9 cellular contexts compared by ENCODE assay signal in the genomic region with DNA sequence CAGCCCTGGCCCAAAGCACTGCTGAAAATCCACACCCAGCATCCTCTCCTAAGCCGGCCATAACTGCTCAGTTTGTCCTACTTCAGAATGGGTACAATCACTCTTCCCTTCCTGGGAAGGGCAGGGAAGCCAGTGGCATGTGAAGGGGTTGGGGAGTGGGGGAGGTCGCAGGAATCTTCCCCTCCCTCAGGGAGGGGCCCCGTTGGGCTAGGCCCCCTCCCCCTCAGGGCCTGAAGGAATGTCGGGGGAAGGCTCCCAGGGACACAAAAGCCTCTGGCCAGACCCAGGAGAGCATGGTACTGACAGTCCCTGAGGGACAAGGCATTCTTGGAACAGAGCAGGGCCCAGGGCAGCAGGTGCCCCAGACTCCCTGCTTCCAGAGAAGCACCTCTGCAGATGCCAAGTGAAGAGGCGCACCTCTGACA. TPM values are rescaled to one million over a fixed set of nuclear protein-coding genes. Genes with fewer than 3 reads are reported as not detected.
A peak's percentile ranks its signal among the peaks of the same experiment; 100 is the strongest.
DNase-seq lines count a peak whose midpoint lies in the region; ATAC-seq and TF ChIP-seq lines count a peak whose summit lies in the region.
"Had no signal": no experiment of that assay in that cellular context is flagged by ENCODE, and none has a peak within 500 bp of the region (broad histone marks: within the 10 kb centered on the region; RNA-seq: fewer than 3 reads in every experiment).

No MANE protein-coding gene starts in this region.

- no peak overlapping the region for H2AFZ ChIP-seq in SU-DHL-6 (ENCODE audit: low read depth, low read length, severe bottlenecking)

- intact Hi-C loops in sciatic nerve (cut with DNase I) = loop anchor here (5.0 kb wide), 1 partner anchor 569 kb away; no protein-coding TSS in a partner anchor

- no peaks in the 10 kb centered on the region for H4K20me1 ChIP-seq in SU-DHL-6 (ENCODE audit: low read depth, low read length)

- no peaks in the 10 kb centered on the region for H3K9me2 ChIP-seq in SU-DHL-6 (replicated peaks; ENCODE audit: insufficient read depth, low read length)

- H3K9ac ChIP-seq in SU-DHL-6 (ENCODE audit: low read length) = peak overlapping the region; percentile 94

- peak overlapping the region; percentile 86 for H3K4me2 ChIP-seq in SU-DHL-6 (ENCODE audit: low read depth, low read length, poor library complexity, severe bottlenecking)

- peaks cover 5% of the 10 kb centered on the region; the same call in 1 of the 2 replicates for H3K36me3 ChIP-seq in SU-DHL-6 (ENCODE audit: low read length)

- peak overlapping the region; percentile 70 for H3K4me3 ChIP-seq in GM12865 (ENCODE audit: low read depth, low read length)
- H3K4me3 ChIP-seq in SU-DHL-6 (ENCODE audit: insufficient read depth, low read length, poor library complexity, severe bottlenecking) = peak overlapping the region; percentile 98
- H3K4me3 ChIP-seq in fibroblast of villous mesenchyme (ENCODE audit: low read depth, low read length) = peak overlapping the region; percentile 75

- TF ChIP-seq CTCF in GM12865 (IDR thresholded peaks at IDR 0.05; ENCODE audit: insufficient read depth, low read depth, low read length, missing control alignments) (no peak), SU-DHL-6 (IDR thresholded peaks at IDR 0.05; ENCODE audit: insufficient read depth, low read length, poor library complexity, severe bottlenecking) (no peak), fibroblast of villous mesenchyme (IDR thresholded peaks at IDR 0.05; ENCODE audit: insufficient read depth, low read depth, low read length) (no peak)

- no peaks in the 10 kb centered on the region for H3K9me3 ChIP-seq in SU-DHL-6 (ENCODE audit: insufficient read depth, low read length)

- H3K27ac ChIP-seq in SU-DHL-6 (ENCODE audit: low read depth, low read length) = peak overlapping the region; percentile 84

- peaks cover 28% of the 10 kb centered on the region for H3F3A ChIP-seq in SU-DHL-6 (ENCODE audit: insufficient read depth)

- ATAC-seq in sciatic nerve = peak; percentile 1

- no peak for DNase-seq in GM12865 (ENCODE audit: low read depth)
- no peak for DNase-seq in fibroblast of villous mesenchyme (ENCODE audit: low read depth)
- DNase-seq in sciatic nerve (ENCODE audit: low spot score) = no peak
- no peak for DNase-seq in GM19240 (ENCODE audit: insufficient read length, low spot score)
- no peak for DNase-seq in pons (ENCODE audit: low spot score)
- no peak for DNase-seq in NCI-H2196 (lab: John Stamatoyannopoulos, UW; ENCODE audit: unreplicated experiment)
- no peak for DNase-seq in NCI-H146 (lab: John Stamatoyannopoulos, UW)

- H3K27me3 ChIP-seq in SU-DHL-6 (ENCODE audit: low read length) = no peaks in the 10 kb centered on the region

- peaks cover 28% of the 10 kb centered on the region for H3K79me2 ChIP-seq in SU-DHL-6 (ENCODE audit: insufficient read depth, low read length)

RNA-seq across cellular contexts. Expression of a gene that starts 1.2 kb away (rescaled TPM):
- total RNA-seq in fibroblast of villous mesenchyme (43.2 and 51.0 TPM in 2 replicates), sciatic nerve (72.4 TPM)

RNA-seq across cellular contexts. Expression of a gene that starts 7.8 kb away (rescaled TPM):
- total RNA-seq in fibroblast of villous mesenchyme (34.8 and 51.8 TPM in 2 replicates), sciatic nerve (1.9 TPM)

RNA-seq across cellular contexts. Expression of a gene that starts 23.0 kb away (rescaled TPM):
- total RNA-seq in fibroblast of villous mesenchyme (69.3 and 79.5 TPM in 2 replicates), sciatic nerve (30.8 TPM)

RNA-seq across cellular contexts. Expression of a gene that starts 23.1 kb away (rescaled TPM):
- total RNA-seq in fibroblast of villous mesenchyme (35.4 and 38.7 TPM in 2 replicates), sciatic nerve (86.6 TPM)

RNA-seq across cellular contexts. Expression of a gene that starts 29.0 kb away (rescaled TPM):
- total RNA-seq in fibroblast of villous mesenchyme (not detected in 2 replicates), sciatic nerve (0.40 TPM)
- total RNA-seq: LHCN-M2 had no signal

Comparison
In these comparisons a context has a peak if more than half of its experiments do, and no peak if none do; other contexts are left out.
1. RNA of a gene that starts 7.8 kb away (total RNA-seq): 34.8 to 51.8 TPM in fibroblast of villous mesenchyme; 1.9 TPM in sciatic nerve (single experiment); every median in the first group is over 10 times any median in the second.
2. Peak in every context shown above with its lines, with median percentiles within 50 percentile points of each other: H3K4me3 ChIP-seq.